33 cellular contexts compared by ENCODE assay signal in genomic region chr1:84510165-84510564, GRCh38.
"Had no signal": no experiment of that assay in that cellular context is flagged by ENCODE, and none has a peak within 500 bp of the region (broad histone marks: within the 10 kb centered on the region; RNA-seq: fewer than 3 reads in every experiment).

No MANE protein-coding gene starts in this region.

- H3K9me3 Mint-ChIP-seq: activated naive CD8-positive, alpha-beta T cell treated with anti-CD3 and anti-CD28 coated beads, Interleukin-2, amount 50 U/mL, for 24 hours; effector memory CD8-positive, alpha-beta T cell had no signal

- ATAC-seq: activated CD4-positive, alpha-beta T cell treated with anti-CD3 and anti-CD28 coated beads for 36 hours; activated CD8-positive, alpha-beta memory T cell treated with anti-CD3 and anti-CD28 coated beads, Interleukin-2, amount 10 ng/mL, durations not matched to agents 7 days and 5 days; activated CD8-positive, alpha-beta T cell treated with anti-CD3 and anti-CD28 coated beads, Interleukin-2, amount 10 ng/mL, durations not matched to agents 7 days and 5 days; activated naive CD8-positive, alpha-beta T cell treated with anti-CD3 and anti-CD28 coated beads, Interleukin-2, amount 50 U/mL, for 24 hours; body of pancreas; effector memory CD8-positive, alpha-beta T cell; gastroesophageal sphincter; heart right ventricle had no signal

- H3K36me3 ChIP-seq: adrenal gland, esophagus squamous epithelium, gastroesophageal sphincter had no signal

- H3K9me3 ChIP-seq: adrenal gland, body of pancreas, esophagus squamous epithelium had no signal

- H3K4me3 ChIP-seq: adrenal gland, body of pancreas, esophagus squamous epithelium, gastroesophageal sphincter, heart right ventricle had no signal

- DNase-seq: activated CD4-positive, alpha-beta memory T cell treated with anti-CD3 and anti-CD28 coated beads for 36 hours; activated CD4-positive, alpha-beta T cell treated with anti-CD3 and anti-CD28 coated beads for 36 hours; activated CD4-positive, alpha-beta T cell treated with anti-CD3 and anti-CD28 coated beads, Interleukin-2, amount 10 ng/mL, durations not matched to agents 24 days and 14 days; activated CD4-positive, CD25-positive, alpha-beta regulatory T cell; activated CD4-positive, CD25-positive, alpha-beta regulatory T cell treated with anti-CD3 and anti-CD28 coated beads, Interleukin-2, amount 50 U/mL, for 72 hours; activated CD8-positive, alpha-beta memory T cell treated with anti-CD3 and anti-CD28 coated beads, Interleukin-2, amount 10 ng/mL, durations not matched to agents 7 days and 5 days; activated CD8-positive, alpha-beta memory T cell treated with anti-CD3 and anti-CD28 coated beads, Interleukin-2, amount 50 U/mL, for 4 hours; activated CD8-positive, alpha-beta T cell treated with anti-CD3 and anti-CD28 coated beads, Interleukin-2, amount 10 ng/mL, durations not matched to agents 7 days and 5 days; activated effector memory CD4-positive, alpha-beta T cell treated with anti-CD3 and anti-CD28 coated beads, Interleukin-2, amount 50 U/mL, for 16 hours; activated naive CD4-positive, alpha-beta T cell treated with anti-CD3 and anti-CD28 coated beads for 36 hours; activated naive CD8-positive, alpha-beta T cell treated with anti-CD3 and anti-CD28 coated beads for 36 hours; activated naive CD8-positive, alpha-beta T cell treated with anti-CD3 and anti-CD28 coated beads, Interleukin-2, amount 50 U/mL, for 24 hours; activated T-cell treated with anti-CD3 and anti-CD28 coated beads, Interleukin-2, amount 50 U/mL, for 1 hour; activated T-cell treated with anti-CD3 and anti-CD28 coated beads, Interleukin-2, amount 50 U/mL, for 48 hours; adrenal gland; amygdala; aorta; body of pancreas; caudate nucleus; cortex of kidney; dermis blood vessel endothelial cell; effector CD4-positive, alpha-beta T cell; effector memory CD8-positive, alpha-beta T cell; erythroblast; esophagus squamous epithelium; foreskin melanocyte; heart right ventricle; T-helper 2 cell had no signal

- H3K27ac Mint-ChIP-seq: activated CD4-positive, alpha-beta memory T cell treated with anti-CD3 and anti-CD28 coated beads for 36 hours; activated CD4-positive, alpha-beta T cell treated with anti-CD3 and anti-CD28 coated beads for 36 hours; activated CD4-positive, alpha-beta T cell treated with anti-CD3 and anti-CD28 coated beads, Interleukin-2, amount 10 ng/mL, durations not matched to agents 24 days and 14 days; activated CD8-positive, alpha-beta memory T cell treated with anti-CD3 and anti-CD28 coated beads, Interleukin-2, amount 10 ng/mL, durations not matched to agents 7 days and 5 days; activated CD8-positive, alpha-beta T cell treated with anti-CD3 and anti-CD28 coated beads, Interleukin-2, amount 10 ng/mL, durations not matched to agents 7 days and 5 days; activated naive CD4-positive, alpha-beta T cell treated with anti-CD3 and anti-CD28 coated beads for 36 hours; activated naive CD4-positive, alpha-beta T cell treated with anti-CD3 and anti-CD28 coated beads, Interleukin-2, amount 50 U/mL, for 24 hours; activated naive CD8-positive, alpha-beta T cell treated with anti-CD3 and anti-CD28 coated beads for 36 hours; activated naive CD8-positive, alpha-beta T cell treated with anti-CD3 and anti-CD28 coated beads, Interleukin-2, amount 50 U/mL, for 24 hours; activated T-helper 1 cell treated with anti-CD3 and anti-CD28 coated beads, Interleukin-12 subunit alpha, Interleukin-12 subunit beta, Interleukin-2, Interleukin-4 antibody, amounts not matched to agents 30 ng/mL and 10 ng/mL and 1 ng/mL, durations not matched to agents 14 hours and 24 hours and 36 hours; activated T-helper 2 cell treated with anti-CD3 and anti-CD28 coated beads, Interferon-gamma antibody, Interleukin-2, Interleukin-4, amounts not matched to agents 10 μg/mL and 5 μg/mL and 100 μg/mL, durations not matched to agents 14 hours and 24 hours and 36 hours; effector memory CD8-positive, alpha-beta T cell had no signal

- H3K4me1 ChIP-seq: adrenal gland had no signal

- H3K27ac ChIP-seq: adrenal gland, body of pancreas, esophagus squamous epithelium, gastroesophageal sphincter, heart right ventricle had no signal

- H3K27me3 Mint-ChIP-seq: activated CD4-positive, alpha-beta memory T cell treated with anti-CD3 and anti-CD28 coated beads for 36 hours; activated CD4-positive, alpha-beta T cell treated with anti-CD3 and anti-CD28 coated beads for 36 hours; activated CD4-positive, alpha-beta T cell treated with anti-CD3 and anti-CD28 coated beads, Interleukin-2, amount 10 ng/mL, durations not matched to agents 24 days and 14 days; activated CD8-positive, alpha-beta memory T cell treated with anti-CD3 and anti-CD28 coated beads, Interleukin-2, amount 10 ng/mL, durations not matched to agents 7 days and 5 days; activated naive CD4-positive, alpha-beta T cell treated with anti-CD3 and anti-CD28 coated beads, Interleukin-2, amount 50 U/mL, for 24 hours; activated naive CD8-positive, alpha-beta T cell treated with anti-CD3 and anti-CD28 coated beads, Interleukin-2, amount 50 U/mL, for 24 hours; effector memory CD8-positive, alpha-beta T cell had no signal

- H3K4me3 Mint-ChIP-seq: activated CD4-positive, alpha-beta memory T cell treated with anti-CD3 and anti-CD28 coated beads for 36 hours; activated CD4-positive, alpha-beta T cell treated with anti-CD3 and anti-CD28 coated beads for 36 hours; activated CD4-positive, alpha-beta T cell treated with anti-CD3 and anti-CD28 coated beads, Interleukin-2, amount 10 ng/mL, durations not matched to agents 24 days and 14 days; activated CD8-positive, alpha-beta memory T cell treated with anti-CD3 and anti-CD28 coated beads, Interleukin-2, amount 10 ng/mL, durations not matched to agents 7 days and 5 days; activated CD8-positive, alpha-beta T cell treated with anti-CD3 and anti-CD28 coated beads, Interleukin-2, amount 10 ng/mL, durations not matched to agents 7 days and 5 days; activated naive CD4-positive, alpha-beta T cell treated with anti-CD3 and anti-CD28 coated beads for 36 hours; activated naive CD4-positive, alpha-beta T cell treated with anti-CD3 and anti-CD28 coated beads, Interleukin-2, amount 50 U/mL, for 24 hours; activated naive CD8-positive, alpha-beta T cell treated with anti-CD3 and anti-CD28 coated beads for 36 hours; activated naive CD8-positive, alpha-beta T cell treated with anti-CD3 and anti-CD28 coated beads, Interleukin-2, amount 50 U/mL, for 24 hours; activated T-helper 1 cell treated with anti-CD3 and anti-CD28 coated beads, Interleukin-12 subunit alpha, Interleukin-12 subunit beta, Interleukin-2, Interleukin-4 antibody, amounts not matched to agents 30 ng/mL and 10 ng/mL and 1 ng/mL, durations not matched to agents 14 hours and 24 hours and 36 hours; effector memory CD8-positive, alpha-beta T cell had no signal

- FAIRE-seq: colon had no signal

- H3K27me3 ChIP-seq: adrenal gland, body of pancreas, esophagus squamous epithelium, gastroesophageal sphincter, heart right ventricle had no signal
